14 cellular contexts compared by ENCODE assay signal in the genomic region with DNA sequence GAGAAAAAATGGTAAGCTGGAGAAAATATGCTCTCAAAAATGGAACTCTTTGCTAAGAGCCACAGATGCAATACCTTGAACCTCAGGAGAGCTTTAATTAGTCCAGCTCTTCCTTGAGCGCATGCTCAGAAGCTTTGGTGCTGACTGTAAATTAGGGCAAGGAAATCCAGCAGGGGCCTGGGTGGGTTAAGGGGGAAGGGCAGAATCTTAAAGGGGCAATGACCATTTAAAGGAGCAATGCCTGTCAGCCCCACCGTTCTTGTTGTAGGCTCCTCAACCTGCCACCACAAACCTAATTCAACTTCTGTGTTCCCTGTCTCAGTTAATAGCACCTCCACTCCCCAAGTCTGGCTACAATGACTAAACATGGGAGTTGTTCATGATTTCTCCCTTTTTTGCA. TPM values are rescaled to one million over a fixed set of nuclear protein-coding genes. Genes with fewer than 3 reads are reported as not detected.
A peak's percentile ranks its signal among the peaks of the same experiment; 100 is the strongest.
DNase-seq lines count a peak whose midpoint lies in the region; ATAC-seq, FAIRE-seq and TF ChIP-seq lines count a peak whose summit lies in the region.
"Had no signal": no experiment of that assay in that cellular context is flagged by ENCODE, and none has a peak within 500 bp of the region (broad histone marks: within the 10 kb centered on the region; RNA-seq: fewer than 3 reads in every experiment).

No MANE protein-coding gene starts in this region.

- H3K9ac ChIP-seq in kidney (ENCODE audit: low read length in 2 of 2): no peak overlapping the region

- FAIRE-seq in kidney (lab: Jason Lieb, UNC): no peak
- FAIRE-seq: GM12892, GM19239 had no signal

- no peaks in the 10 kb centered on the region for H3K36me3 ChIP-seq in kidney (ENCODE audit: control insufficient read depth in 1 of 2, insufficient read depth in 2 of 2, low read length in 2 of 2)
- H3K36me3 ChIP-seq: transverse colon had no signal

- H3K9me3 ChIP-seq in kidney (ENCODE audit: control insufficient read depth in 1 of 2, low read length in 2 of 2): no peaks in the 10 kb centered on the region
- H3K9me3 ChIP-seq: transverse colon had no signal

- H3K4me3 ChIP-seq in choroid plexus epithelial cell (ENCODE audit: low read depth, low read length): no peak overlapping the region
- H3K4me3 ChIP-seq in kidney (ENCODE audit: low read length in 2 of 2): no peak overlapping the region
- H3K4me3 ChIP-seq: dorsolateral prefrontal cortex, transverse colon had no signal

- H3K27ac ChIP-seq in kidney (ENCODE audit: low read depth in 2 of 2, low read length in 2 of 2): no peak overlapping the region
- H3K27ac ChIP-seq: dorsolateral prefrontal cortex, transverse colon had no signal

- peak; percentile 21 to 53 for DNase-seq in NCI-H524 (lab: John Stamatoyannopoulos, UW)
- no peak for DNase-seq in NCI-H524 treated with DMSO at 0.1 percent for 48 hours (lab: John Stamatoyannopoulos, UW)
- DNase-seq in NCI-H82 treated with DMSO at 0.1 percent for 48 hours (lab: John Stamatoyannopoulos, UW; ENCODE audit: unreplicated experiment): peak; percentile 33
- DNase-seq in choroid plexus epithelial cell (ENCODE audit: low read depth): peak; percentile 30
- peak; percentile 38 for DNase-seq in renal cortical epithelial cell (ENCODE audit: low read depth)
- DNase-seq in NCI-H1694 (lab: John Stamatoyannopoulos, UW): no peak
- no peak for DNase-seq in kidney
- DNase-seq: activated B cell treated with CpG ODN at 0.5 μM for 24 hours, transverse colon had no signal

- intact Hi-C loops in kidney (cut with DNase I): no loop called here

- H3K4me1 ChIP-seq in kidney (ENCODE audit: control insufficient read depth in 1 of 2, insufficient read depth in 1 of 2, low read depth in 1 of 2, low read length in 2 of 2): no peaks in the 10 kb centered on the region
- H3K4me1 ChIP-seq: transverse colon had no signal

- ATAC-seq in HG02678 (IDR thresholded peaks at IDR 0.05; ENCODE audit: unreplicated experiment): no peak
- ATAC-seq: left lobe of liver had no signal

- TF ChIP-seq CTCF in choroid plexus epithelial cell (conservative IDR thresholded peaks at IDR 0.05; ENCODE audit: low read depth, low read length) (no peak), kidney (IDR thresholded peaks at IDR 0.05; ENCODE audit: borderline replicate concordance, extremely low read depth, insufficient read depth) (no peak)

RNA-seq across cellular contexts. Expression of gene SLC22A15, which starts 6.8 kb away (rescaled TPM):
- total RNA-seq in renal cortical epithelial cell (3.5 and 15.7 TPM in 2 replicates), kidney (9.8 TPM)
- 3.5 TPM for polyA plus RNA-seq in kidney (ENCODE audit: insufficient read depth, low read depth, low replicate concordance)

Comparison
In these comparisons a context has a peak if more than half of its experiments do, and no peak if none do; other contexts are left out.
1. DNase-seq: peak in NCI-H524 (2 of 2), NCI-H82 treated with DMSO at 0.1 percent for 48 hours (single experiment), choroid plexus epithelial cell (single experiment) and renal cortical epithelial cell (single experiment); none in NCI-H524 treated with DMSO at 0.1 percent for 48 hours (single experiment), NCI-H1694 (single experiment) and kidney (single experiment).